20 cellular contexts compared by ENCODE assay signal in genomic region chr14:33834956-33835655, GRCh38.
"Had no signal": no experiment of that assay in that cellular context is flagged by ENCODE, and none has a peak within 500 bp of the region (broad histone marks: within the 10 kb centered on the region; RNA-seq: fewer than 3 reads in every experiment).

No MANE protein-coding gene starts in this region.

- ATAC-seq: Panc1 had no signal

- DNase-seq: IMR-90, Kasumi-1, MM.1S, NCI-H1092 treated with DMSO at 0.1 percent for 48 hours, NCI-H1436, NCI-H187, NCI-H2081 treated with DMSO at 0.1 percent for 48 hours, NCI-H2171, NCI-H226, NCI-H446, NCI-H510A, NCI-H524 treated with DMSO at 0.1 percent for 48 hours, NCI-H69, NCI-H774, SHP77, SK-N-SH, SW 1271 had no signal

- H3K4me2 ChIP-seq: KMS-11, SK-N-SH had no signal

- H3K9ac ChIP-seq: KMS-11, SK-N-SH had no signal

- H3K9me3 ChIP-seq: SK-N-SH had no signal

- H3K27ac ChIP-seq: KMS-11, RWPE1 had no signal
